In the genomic region with DNA sequence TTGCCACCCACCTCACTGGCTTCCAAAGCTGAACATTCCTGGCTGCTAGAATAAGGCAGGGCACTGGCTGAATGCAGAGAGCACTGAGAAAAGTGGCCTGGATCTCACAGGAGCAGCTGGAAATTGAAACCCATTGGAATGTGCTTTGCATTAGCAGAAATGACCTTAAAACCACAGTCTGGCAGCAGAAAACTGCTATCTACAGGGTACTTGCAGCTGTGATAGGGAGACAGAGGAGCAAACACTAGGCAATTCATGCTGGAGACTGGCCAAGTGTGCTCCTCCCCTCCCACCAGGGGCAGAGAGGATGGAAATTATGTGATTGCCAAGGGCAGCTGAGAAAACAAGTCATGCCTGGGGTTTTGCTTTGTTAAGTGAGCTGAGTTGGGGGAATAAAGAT, we compare ENCODE assay signal across 8 cellular contexts. TPM values are rescaled to one million over a fixed set of nuclear protein-coding genes. Genes with fewer than 3 reads are reported as not detected.
DNase-seq lines count a peak whose midpoint lies in the region; ATAC-seq and TF ChIP-seq lines count a peak whose summit lies in the region.

No MANE protein-coding gene starts in this region.

- H3K36me3 Mint-ChIP-seq in progenitor cell of endocrine pancreas (ENCODE audit: insufficient read depth) (no peaks in the 10 kb centered on the region), T-cell (no peaks in the 10 kb centered on the region)

- H3K27ac Mint-ChIP-seq in progenitor cell of endocrine pancreas, result peak overlapping the region; percentile 30
- no peak overlapping the region for H3K27ac Mint-ChIP-seq in T-cell

- H3K27me3 Mint-ChIP-seq in progenitor cell of endocrine pancreas (peaks cover 3% of the 10 kb centered on the region), T-cell (peaks cover 2 to 3% of the 10 kb centered on the region in 2 donors)

- no peak for TF ChIP-seq CTCF in progenitor cell of endocrine pancreas (IDR thresholded peaks at IDR 0.05; ENCODE audit: unreplicated experiment)

- POLR2A ChIA-PET in T-cell (lab: Charles Lee), result no interaction called here

- peaks cover 4% of the 10 kb centered on the region for H3K4me1 Mint-ChIP-seq in progenitor cell of endocrine pancreas (ENCODE audit: low read depth)
- no peaks in the 10 kb centered on the region for H3K4me1 Mint-ChIP-seq in T-cell

- H3K4me3 Mint-ChIP-seq in progenitor cell of endocrine pancreas (ENCODE audit: low read depth) (no peak overlapping the region), T-cell (no peak overlapping the region)

- CTCF ChIA-PET in T-cell (lab: Charles Lee), result no interaction called here

- ATAC-seq in GM19328 (IDR thresholded peaks at IDR 0.05; ENCODE audit: unreplicated experiment) (no peak), T-cell (replicated peaks in 1 of 4) (no peak)

- no peaks in the 10 kb centered on the region for H3K9me3 Mint-ChIP-seq in progenitor cell of endocrine pancreas (ENCODE audit: low read depth)
- no peaks in the 10 kb centered on the region for H3K9me3 Mint-ChIP-seq in T-cell

- peak; percentile 95 for DNase-seq in H4 (ENCODE audit: low spot score)
- peak; percentile 96 for DNase-seq in NCI-H526 (lab: John Stamatoyannopoulos, UW)
- peak; percentile 33 for DNase-seq in fibroblast of gingiva (ENCODE audit: low read depth)
- DNase-seq in progenitor cell of endocrine pancreas (ENCODE audit: low spot score, unreplicated experiment), result no peak
- DNase-seq in NCI-H2171 (lab: John Stamatoyannopoulos, UW), result no peak
- DNase-seq in T-cell, result no peak
- no peak for DNase-seq in stimulated activated CD4-positive, alpha-beta T cell treated with anti-CD3 and anti-CD28 coated beads, Interleukin-4, amount 100 ng/mL, for 24 hours

RNA-seq across cellular contexts. Expression of gene HSD3B1, which starts 47.2 kb away (rescaled TPM):
- not detected in 2 replicates for total RNA-seq in H4 (2014; rRNA removed; shearing (Covaris generic))
- total RNA-seq in progenitor cell of endocrine pancreas, result not detected in 2 replicates
- not detected for total RNA-seq in T-cell

Comparison
In these comparisons a context has a peak if more than half of its experiments do, and no peak if none do; other contexts are left out.
1. DNase-seq: peak in H4 (single experiment), NCI-H526 (2 of 2) and fibroblast of gingiva (single experiment); none in progenitor cell of endocrine pancreas (single experiment), NCI-H2171 (single experiment), T-cell (0 of 34) and stimulated activated CD4-positive, alpha-beta T cell treated with anti-CD3 and anti-CD28 coated beads, Interleukin-4, amount 100 ng/mL, for 24 hours (single experiment).